In genomic region chr6:5361371-5361770, GRCh38 we compare ENCODE assay signal across 17 cellular contexts.
A peak's percentile ranks its signal among the peaks of the same experiment; 100 is the strongest.
DNase-seq lines count a peak whose midpoint lies in the region; ATAC-seq, FAIRE-seq and TF ChIP-seq lines count a peak whose summit lies in the region.
"Had no signal": no experiment of that assay in that cellular context is flagged by ENCODE, and none has a peak within 500 bp of the region (broad histone marks: within the 10 kb centered on the region; RNA-seq: fewer than 3 reads in every experiment).

No MANE protein-coding gene starts in this region.

- TF ChIP-seq CTCF in GM12878 (IDR thresholded peaks at IDR 0.05 in 2 of 3, conservative IDR thresholded peaks at IDR 0.05 in 1 of 3; ENCODE audit: control insufficient read depth in 2 of 3, extremely low read depth in 1 of 3, insufficient read depth in 1 of 3, low read depth in 3 of 3, low read length in 3 of 3) = no peak

- no peak for ATAC-seq in GM12878
- no peak for ATAC-seq in HG03571 (IDR thresholded peaks at IDR 0.05; ENCODE audit: unreplicated experiment)
- ATAC-seq: gastroesophageal sphincter had no signal

- peak; percentile 75 for FAIRE-seq in GM12878 (lab: Jason Lieb, UNC)
- FAIRE-seq: G401.6 had no signal

- SMC1A ChIA-PET in GM12878 (lab: Charles Lee; ENCODE audit: uncharacterized antibody, unreplicated experiment) = no interaction called here

- RAD21 ChIA-PET in GM12878 (lab: Charles Lee; ENCODE audit: unreplicated experiment) = no interaction called here

- no peaks in the 10 kb centered on the region for H4K20me1 ChIP-seq in GM12878 (ENCODE audit: control insufficient read depth, insufficient read depth)

- no peaks in the 10 kb centered on the region for H3K9me3 ChIP-seq in GM12878 (replicated peaks; ENCODE audit: control insufficient read depth, insufficient read depth, low read length)
- H3K9me3 ChIP-seq: gastroesophageal sphincter, left ventricle myocardium inferior had no signal

- CTCF ChIA-PET in GM12878 (lab: Yijun Ruan, JAX) = no interaction called here

- DNase-seq in COR-L47 (lab: John Stamatoyannopoulos, UW) = peak; percentile 20
- peak; percentile 16 for DNase-seq in HS-5 (ENCODE audit: low read depth)
- no peak for DNase-seq in GM12878 (ENCODE audit: low read depth, low spot score)
- DNase-seq in kidney tubule cell (ENCODE audit: low spot score) = peak; percentile 23
- no peak for DNase-seq in NOMO-1 (lab: John Stamatoyannopoulos, UW; ENCODE audit: unreplicated experiment in 2 of 2)
- no peak for DNase-seq in NCI-H526 (lab: John Stamatoyannopoulos, UW)
- DNase-seq in NCI-H510A treated with DMSO at 0.1 percent for 48 hours (lab: John Stamatoyannopoulos, UW) = no peak
- DNase-seq: endodermal cell; GOT3; left ventricle myocardium inferior; NCI-H1436; NCI-H2227 treated with DMSO at 0.1 percent for 48 hours; Right ventricle myocardium superior; stimulated activated CD4-positive, alpha-beta T cell treated with anti-CD3 and anti-CD28 coated beads, Interleukin-4, amount 100 ng/mL, for 1 hour had no signal

- TF ChIP-seq POLR2A in GM12878 (IDR thresholded peaks at IDR 0.05; ENCODE audit: low read depth, low read length) = no peak

- whole genome bisulfite sequencing in GM12878 (ENCODE audit: insufficient coverage, insufficient replicate concordance, low lambda C conversion rate, missing lambda C conversion rate) = 100% methylated on average over 2 of the region's 2 CpGs

- H3K4me1 ChIP-seq in GM12878 (ENCODE audit: control insufficient read depth, insufficient read depth, low read length) = no peaks in the 10 kb centered on the region

- no peak overlapping the region for H3K27ac ChIP-seq in GM12878 (ENCODE audit: control insufficient read depth, insufficient read depth)
- H3K27ac ChIP-seq: gastroesophageal sphincter, left ventricle myocardium inferior had no signal

- H2AFZ ChIP-seq in GM12878 (ENCODE audit: control insufficient read depth, low read depth, low read length) = no peak overlapping the region

- TF ChIP-seq EP300 in GM12878 (IDR thresholded peaks at IDR 0.05; ENCODE audit: borderline replicate concordance in 1 of 2, control insufficient read depth in 1 of 2, low read depth in 2 of 2, low read length in 2 of 2) = no peak

- no peak overlapping the region for H3K9ac ChIP-seq in GM12878 (ENCODE audit: control insufficient read depth, insufficient read depth, low read length)

- TF ChIP-seq RAD21 in GM12878 (IDR thresholded peaks at IDR 0.05; ENCODE audit: insufficient read depth, low read depth, low read length) = no peak

- no peaks in the 10 kb centered on the region for H3K27me3 ChIP-seq in GM12878 (replicated peaks in 1 of 2; ENCODE audit: control insufficient read depth in 2 of 2, insufficient read depth in 2 of 2, low read length in 1 of 2)
- H3K27me3 ChIP-seq: gastroesophageal sphincter had no signal

- in situ Hi-C loops in GM12878 (cut with MboI) = no loop called here

- intact Hi-C loops in GM12878 (cut with micrococcal nuclease; ENCODE audit: unreplicated experiment) = no loop called here

- H3K79me2 ChIP-seq in GM12878 (ENCODE audit: control insufficient read depth, insufficient read depth, low read length) = no peaks in the 10 kb centered on the region

- no peaks in the 10 kb centered on the region for H3K36me3 ChIP-seq in GM12878 (ENCODE audit: control insufficient read depth in 2 of 2, insufficient read depth in 2 of 2, low read length in 1 of 2)
- H3K36me3 ChIP-seq: gastroesophageal sphincter, left ventricle myocardium inferior had no signal

- H3K4me3 ChIP-seq in GM12878 = no peak overlapping the region
- H3K4me3 ChIP-seq: gastroesophageal sphincter, left ventricle myocardium inferior had no signal

- BruUV-seq in GM12878 (replicated peaks; lab: Mats Ljungman, UMichigan) = no TSS peak

- POLR2A ChIA-PET in GM12878 (lab: Charles Lee) = no interaction called here

- no peak overlapping the region for H3K4me2 ChIP-seq in GM12878 (ENCODE audit: control insufficient read depth, insufficient read depth)

TF ChIP-seq in GM12878, 131 proteins besides CTCF, POLR2A, EP300 and RAD21:
- TF ChIP-seq, protein P1, sequence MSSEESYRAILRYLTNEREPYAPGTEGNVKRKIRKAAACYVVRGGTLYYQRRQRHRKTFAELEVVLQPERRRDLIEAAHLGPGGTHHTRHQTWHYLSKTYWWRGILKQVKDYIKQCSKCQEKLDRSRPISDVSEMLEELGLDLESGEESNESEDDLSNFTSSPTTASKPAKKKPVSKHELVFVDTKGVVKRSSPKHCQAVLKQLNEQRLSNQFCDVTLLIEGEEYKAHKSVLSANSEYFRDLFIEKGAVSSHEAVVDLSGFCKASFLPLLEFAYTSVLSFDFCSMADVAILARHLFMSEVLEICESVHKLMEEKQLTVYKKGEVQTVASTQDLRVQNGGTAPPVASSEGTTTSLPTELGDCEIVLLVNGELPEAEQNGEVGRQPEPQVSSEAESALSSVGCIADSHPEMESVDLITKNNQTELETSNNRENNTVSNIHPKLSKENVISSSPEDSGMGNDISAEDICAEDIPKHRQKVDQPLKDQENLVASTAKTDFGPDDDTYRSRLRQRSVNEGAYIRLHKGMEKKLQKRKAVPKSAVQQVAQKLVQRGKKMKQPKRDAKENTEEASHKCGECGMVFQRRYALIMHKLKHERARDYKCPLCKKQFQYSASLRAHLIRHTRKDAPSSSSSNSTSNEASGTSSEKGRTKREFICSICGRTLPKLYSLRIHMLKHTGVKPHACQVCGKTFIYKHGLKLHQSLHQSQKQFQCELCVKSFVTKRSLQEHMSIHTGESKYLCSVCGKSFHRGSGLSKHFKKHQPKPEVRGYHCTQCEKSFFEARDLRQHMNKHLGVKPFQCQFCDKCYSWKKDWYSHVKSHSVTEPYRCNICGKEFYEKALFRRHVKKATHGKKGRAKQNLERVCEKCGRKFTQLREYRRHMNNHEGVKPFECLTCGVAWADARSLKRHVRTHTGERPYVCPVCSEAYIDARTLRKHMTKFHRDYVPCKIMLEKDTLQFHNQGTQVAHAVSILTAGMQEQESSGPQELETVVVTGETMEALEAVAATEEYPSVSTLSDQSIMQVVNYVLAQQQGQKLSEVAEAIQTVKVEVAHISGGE (CRISPR knock-in tag; IDR thresholded peaks at IDR 0.05) = no peak
- no peak for TF ChIP-seq NFYA (IDR thresholded peaks at IDR 0.05; ENCODE audit: borderline replicate concordance, low read depth, low read length)
- no peak for TF ChIP-seq BRCA1 (IDR thresholded peaks at IDR 0.05; ENCODE audit: low read depth, low read length)
- no peak for TF ChIP-seq RB1 (IDR thresholded peaks at IDR 0.05; ENCODE audit: borderline replicate concordance)
- no peak for TF ChIP-seq RAD51 (IDR thresholded peaks at IDR 0.05)
- TF ChIP-seq CHD1 (IDR thresholded peaks at IDR 0.05; ENCODE audit: low read depth, low read length) = no peak
- TF ChIP-seq, protein P2, sequence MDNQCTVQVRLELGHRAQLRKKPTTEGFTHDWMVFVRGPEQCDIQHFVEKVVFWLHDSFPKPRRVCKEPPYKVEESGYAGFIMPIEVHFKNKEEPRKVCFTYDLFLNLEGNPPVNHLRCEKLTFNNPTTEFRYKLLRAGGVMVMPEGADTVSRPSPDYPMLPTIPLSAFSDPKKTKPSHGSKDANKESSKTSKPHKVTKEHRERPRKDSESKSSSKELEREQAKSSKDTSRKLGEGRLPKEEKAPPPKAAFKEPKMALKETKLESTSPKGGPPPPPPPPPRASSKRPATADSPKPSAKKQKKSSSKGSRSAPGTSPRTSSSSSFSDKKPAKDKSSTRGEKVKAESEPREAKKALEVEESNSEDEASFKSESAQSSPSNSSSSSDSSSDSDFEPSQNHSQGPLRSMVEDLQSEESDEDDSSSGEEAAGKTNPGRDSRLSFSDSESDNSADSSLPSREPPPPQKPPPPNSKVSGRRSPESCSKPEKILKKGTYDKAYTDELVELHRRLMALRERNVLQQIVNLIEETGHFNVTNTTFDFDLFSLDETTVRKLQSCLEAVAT (IDR thresholded peaks at IDR 0.05) = no peak
- no peak for TF ChIP-seq PRDM15 (CRISPR knock-in tag; IDR thresholded peaks at IDR 0.05)
- TF ChIP-seq NKRF (conservative IDR thresholded peaks at IDR 0.05) = no peak

Comparison
In these comparisons a context has a peak if more than half of its experiments do, and no peak if none do; other contexts are left out.
1. DNase-seq: peak in COR-L47 (single experiment), HS-5 (single experiment) and kidney tubule cell (single experiment); none in GM12878 (single experiment), NOMO-1 (0 of 2), NCI-H526 (0 of 2) and NCI-H510A treated with DMSO at 0.1 percent for 48 hours (single experiment).